Comparison of ENCODE assay signal across 1 cellular context in genomic region chr5:176447982-176448608, GRCh38.
TF ChIP-seq lines count a peak whose summit lies in the region.

TSS of gene FAF2 (plus strand) at chr5:176448385. CDS start at chr5:176448408, 23 bp downstream.

TF ChIP-seq in SK-N-SH, 30 proteins besides CTCF, POLR2A, EP300 and RAD21 (continued from another document):
- TF ChIP-seq USF2 (IDR thresholded peaks at IDR 0.05; ENCODE audit: borderline replicate concordance, low read depth, low read length) = no peak
- TF ChIP-seq JUND (IDR thresholded peaks at IDR 0.05) = no peak
- TF ChIP-seq NFIC (IDR thresholded peaks at IDR 0.05; ENCODE audit: borderline replicate concordance) = no peak
- peak; percentile 62 for TF ChIP-seq ELF1 (IDR thresholded peaks at IDR 0.05)
- no peak for TF ChIP-seq TCF12 (IDR thresholded peaks at IDR 0.05)
- TF ChIP-seq, protein P1, sequence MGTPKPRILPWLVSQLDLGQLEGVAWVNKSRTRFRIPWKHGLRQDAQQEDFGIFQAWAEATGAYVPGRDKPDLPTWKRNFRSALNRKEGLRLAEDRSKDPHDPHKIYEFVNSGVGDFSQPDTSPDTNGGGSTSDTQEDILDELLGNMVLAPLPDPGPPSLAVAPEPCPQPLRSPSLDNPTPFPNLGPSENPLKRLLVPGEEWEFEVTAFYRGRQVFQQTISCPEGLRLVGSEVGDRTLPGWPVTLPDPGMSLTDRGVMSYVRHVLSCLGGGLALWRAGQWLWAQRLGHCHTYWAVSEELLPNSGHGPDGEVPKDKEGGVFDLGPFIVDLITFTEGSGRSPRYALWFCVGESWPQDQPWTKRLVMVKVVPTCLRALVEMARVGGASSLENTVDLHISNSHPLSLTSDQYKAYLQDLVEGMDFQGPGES (IDR thresholded peaks at IDR 0.05; ENCODE audit: low read depth, low read length) = no peak
- TF ChIP-seq SMC3 (IDR thresholded peaks at IDR 0.05; ENCODE audit: low read depth, low read length) = peak; percentile 38; the same call in 1 of the 2 replicates
